Comparison of ENCODE assay signal across 1 cellular context in the genomic region with DNA sequence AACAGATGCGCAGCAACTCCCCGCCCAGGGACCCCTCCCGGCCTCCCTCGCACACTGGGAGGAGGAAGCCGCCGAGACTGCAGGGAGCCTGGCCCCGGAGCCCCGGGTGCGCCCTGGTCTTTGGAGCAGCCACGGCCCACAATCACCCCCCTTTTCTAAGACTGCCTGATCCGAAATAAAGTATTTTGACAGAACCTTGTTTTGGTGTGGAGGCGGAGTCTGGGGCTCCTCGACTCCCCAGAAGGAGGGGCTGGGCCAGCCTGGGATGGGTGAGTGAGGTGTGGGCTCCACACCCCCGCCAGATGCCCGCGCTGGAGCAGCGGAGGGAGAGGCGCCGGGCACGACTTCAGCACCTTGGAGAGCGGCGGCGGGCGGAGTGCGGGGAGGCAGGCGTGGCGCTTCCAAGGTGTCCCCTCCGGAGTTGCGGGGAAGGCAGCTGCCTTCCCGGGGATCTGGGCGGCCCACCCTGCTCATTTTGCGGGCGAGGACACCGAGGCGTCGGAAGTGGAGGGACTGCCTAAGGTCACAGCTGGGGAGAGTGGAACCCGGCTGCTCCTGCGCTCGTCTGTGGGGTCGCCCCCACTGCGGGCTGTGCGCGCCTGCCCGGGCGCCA.
A peak's percentile ranks its signal among the peaks of the same experiment; 100 is the strongest.
TF ChIP-seq lines count a peak whose summit lies in the region.

No MANE protein-coding gene starts in this region.

TF ChIP-seq in K562, 482 proteins besides CTCF, POLR2A, EP300 and RAD21 (continued from another document and continues in another):
- TF ChIP-seq CREB1 (IDR thresholded peaks at IDR 0.05) (no peak), CREB1 (CRISPR knock-in tag; IDR thresholded peaks at IDR 0.05) (0 out of 2 replicates have a peak, but pooled peaks have one; percentile 36), ZNF696 (CRISPR knock-in tag; conservative IDR thresholded peaks at IDR 0.05) (no peak), SMAD4 (CRISPR knock-in tag; conservative IDR thresholded peaks at IDR 0.05) (peak; percentile 52), FOXJ3 (CRISPR knock-in tag; IDR thresholded peaks at IDR 0.05) (no peak), EHMT2 (IDR thresholded peaks at IDR 0.05) (peak; percentile 96), LARP7 (IDR thresholded peaks at IDR 0.05) (no peak), GTF2A2 (tag; IDR thresholded peaks at IDR 0.05) (no peak), HDAC2 (IDR thresholded peaks at IDR 0.05) (peak; percentile 54; the same call in 1 of the 2 replicates), CTBP1 (IDR thresholded peaks at IDR 0.05; ENCODE audit: borderline replicate concordance) (no peak), FOS (IDR thresholded peaks at IDR 0.05; ENCODE audit: extremely low read depth, insufficient read length) (no peak), PTBP1 (IDR thresholded peaks at IDR 0.05; ENCODE audit: low read depth, low read length) (no peak), NCOA1 (IDR thresholded peaks at IDR 0.05; ENCODE audit: low read depth) (peak; percentile 71), FOXP1 (CRISPR knock-in tag; IDR thresholded peaks at IDR 0.05) (0 out of 2 replicates have a peak, but pooled peaks have one; percentile 33), EGR1 (conservative IDR thresholded peaks at IDR 0.05) (peak; percentile 48), TAF7 (tag; IDR thresholded peaks at IDR 0.05) (no peak), LCOR (CRISPR knock-in tag; IDR thresholded peaks at IDR 0.05) (peak; percentile 63; the same call in 1 of the 2 replicates), ZNF232 (CRISPR knock-in tag; IDR thresholded peaks at IDR 0.05) (peak; percentile 91; the same call in 1 of the 2 replicates), MAFK (IDR thresholded peaks at IDR 0.05; ENCODE audit: low read length) (no peak), ATF7 (IDR thresholded peaks at IDR 0.05) (no peak), HLTF (IDR thresholded peaks at IDR 0.05) (no peak)
- TF ChIP-seq, protein P1, sequence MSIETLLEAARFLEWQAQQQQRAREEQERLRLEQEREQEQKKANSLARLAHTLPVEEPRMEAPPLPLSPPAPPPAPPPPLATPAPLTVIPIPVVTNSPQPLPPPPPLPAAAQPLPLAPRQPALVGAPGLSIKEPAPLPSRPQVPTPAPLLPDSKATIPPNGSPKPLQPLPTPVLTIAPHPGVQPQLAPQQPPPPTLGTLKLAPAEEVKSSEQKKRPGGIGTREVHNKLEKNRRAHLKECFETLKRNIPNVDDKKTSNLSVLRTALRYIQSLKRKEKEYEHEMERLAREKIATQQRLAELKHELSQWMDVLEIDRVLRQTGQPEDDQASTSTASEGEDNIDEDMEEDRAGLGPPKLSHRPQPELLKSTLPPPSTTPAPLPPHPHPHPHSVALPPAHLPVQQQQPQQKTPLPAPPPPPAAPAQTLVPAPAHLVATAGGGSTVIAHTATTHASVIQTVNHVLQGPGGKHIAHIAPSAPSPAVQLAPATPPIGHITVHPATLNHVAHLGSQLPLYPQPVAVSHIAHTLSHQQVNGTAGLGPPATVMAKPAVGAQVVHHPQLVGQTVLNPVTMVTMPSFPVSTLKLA (conservative IDR thresholded peaks at IDR 0.05) = peak in 1 of 2 experiments; percentile 75; a peak in 3 of 4 replicates
- TF ChIP-seq, protein P2, sequence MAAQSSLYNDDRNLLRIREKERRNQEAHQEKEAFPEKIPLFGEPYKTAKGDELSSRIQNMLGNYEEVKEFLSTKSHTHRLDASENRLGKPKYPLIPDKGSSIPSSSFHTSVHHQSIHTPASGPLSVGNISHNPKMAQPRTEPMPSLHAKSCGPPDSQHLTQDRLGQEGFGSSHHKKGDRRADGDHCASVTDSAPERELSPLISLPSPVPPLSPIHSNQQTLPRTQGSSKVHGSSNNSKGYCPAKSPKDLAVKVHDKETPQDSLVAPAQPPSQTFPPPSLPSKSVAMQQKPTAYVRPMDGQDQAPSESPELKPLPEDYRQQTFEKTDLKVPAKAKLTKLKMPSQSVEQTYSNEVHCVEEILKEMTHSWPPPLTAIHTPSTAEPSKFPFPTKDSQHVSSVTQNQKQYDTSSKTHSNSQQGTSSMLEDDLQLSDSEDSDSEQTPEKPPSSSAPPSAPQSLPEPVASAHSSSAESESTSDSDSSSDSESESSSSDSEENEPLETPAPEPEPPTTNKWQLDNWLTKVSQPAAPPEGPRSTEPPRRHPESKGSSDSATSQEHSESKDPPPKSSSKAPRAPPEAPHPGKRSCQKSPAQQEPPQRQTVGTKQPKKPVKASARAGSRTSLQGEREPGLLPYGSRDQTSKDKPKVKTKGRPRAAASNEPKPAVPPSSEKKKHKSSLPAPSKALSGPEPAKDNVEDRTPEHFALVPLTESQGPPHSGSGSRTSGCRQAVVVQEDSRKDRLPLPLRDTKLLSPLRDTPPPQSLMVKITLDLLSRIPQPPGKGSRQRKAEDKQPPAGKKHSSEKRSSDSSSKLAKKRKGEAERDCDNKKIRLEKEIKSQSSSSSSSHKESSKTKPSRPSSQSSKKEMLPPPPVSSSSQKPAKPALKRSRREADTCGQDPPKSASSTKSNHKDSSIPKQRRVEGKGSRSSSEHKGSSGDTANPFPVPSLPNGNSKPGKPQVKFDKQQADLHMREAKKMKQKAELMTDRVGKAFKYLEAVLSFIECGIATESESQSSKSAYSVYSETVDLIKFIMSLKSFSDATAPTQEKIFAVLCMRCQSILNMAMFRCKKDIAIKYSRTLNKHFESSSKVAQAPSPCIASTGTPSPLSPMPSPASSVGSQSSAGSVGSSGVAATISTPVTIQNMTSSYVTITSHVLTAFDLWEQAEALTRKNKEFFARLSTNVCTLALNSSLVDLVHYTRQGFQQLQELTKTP (IDR thresholded peaks at IDR 0.05; ENCODE audit: low read depth in 1 of 2, partially characterized antibody in 2 of 2) = peak in 1 of 2 experiments; percentile 83
- TF ChIP-seq, protein P3, sequence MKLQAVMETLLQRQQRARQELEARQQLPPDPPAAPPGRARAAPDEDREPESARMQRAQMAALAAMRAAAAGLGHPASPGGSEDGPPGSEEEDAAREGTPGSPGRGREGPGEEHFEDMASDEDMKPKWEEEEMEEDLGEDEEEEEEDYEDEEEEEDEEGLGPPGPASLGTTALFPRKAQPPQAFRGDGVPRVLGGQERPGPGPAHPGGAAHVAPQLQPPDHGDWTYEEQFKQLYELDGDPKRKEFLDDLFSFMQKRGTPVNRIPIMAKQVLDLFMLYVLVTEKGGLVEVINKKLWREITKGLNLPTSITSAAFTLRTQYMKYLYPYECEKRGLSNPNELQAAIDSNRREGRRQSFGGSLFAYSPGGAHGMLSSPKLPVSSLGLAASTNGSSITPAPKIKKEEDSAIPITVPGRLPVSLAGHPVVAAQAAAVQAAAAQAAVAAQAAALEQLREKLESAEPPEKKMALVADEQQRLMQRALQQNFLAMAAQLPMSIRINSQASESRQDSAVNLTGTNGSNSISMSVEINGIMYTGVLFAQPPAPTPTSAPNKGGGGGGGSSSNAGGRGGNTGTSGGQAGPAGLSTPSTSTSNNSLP (IDR thresholded peaks at IDR 0.05; ENCODE audit: borderline replicate concordance, low read depth, low read length) = no peak
- TF ChIP-seq, protein P4, sequence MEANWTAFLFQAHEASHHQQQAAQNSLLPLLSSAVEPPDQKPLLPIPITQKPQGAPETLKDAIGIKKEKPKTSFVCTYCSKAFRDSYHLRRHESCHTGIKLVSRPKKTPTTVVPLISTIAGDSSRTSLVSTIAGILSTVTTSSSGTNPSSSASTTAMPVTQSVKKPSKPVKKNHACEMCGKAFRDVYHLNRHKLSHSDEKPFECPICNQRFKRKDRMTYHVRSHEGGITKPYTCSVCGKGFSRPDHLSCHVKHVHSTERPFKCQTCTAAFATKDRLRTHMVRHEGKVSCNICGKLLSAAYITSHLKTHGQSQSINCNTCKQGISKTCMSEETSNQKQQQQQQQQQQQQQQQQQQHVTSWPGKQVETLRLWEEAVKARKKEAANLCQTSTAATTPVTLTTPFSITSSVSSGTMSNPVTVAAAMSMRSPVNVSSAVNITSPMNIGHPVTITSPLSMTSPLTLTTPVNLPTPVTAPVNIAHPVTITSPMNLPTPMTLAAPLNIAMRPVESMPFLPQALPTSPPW (CRISPR knock-in tag; IDR thresholded peaks at IDR 0.05) = peak; percentile 66
- TF ChIP-seq, protein P5, sequence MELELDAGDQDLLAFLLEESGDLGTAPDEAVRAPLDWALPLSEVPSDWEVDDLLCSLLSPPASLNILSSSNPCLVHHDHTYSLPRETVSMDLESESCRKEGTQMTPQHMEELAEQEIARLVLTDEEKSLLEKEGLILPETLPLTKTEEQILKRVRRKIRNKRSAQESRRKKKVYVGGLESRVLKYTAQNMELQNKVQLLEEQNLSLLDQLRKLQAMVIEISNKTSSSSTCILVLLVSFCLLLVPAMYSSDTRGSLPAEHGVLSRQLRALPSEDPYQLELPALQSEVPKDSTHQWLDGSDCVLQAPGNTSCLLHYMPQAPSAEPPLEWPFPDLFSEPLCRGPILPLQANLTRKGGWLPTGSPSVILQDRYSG (tag; conservative IDR thresholded peaks at IDR 0.05; ENCODE audit: low read depth) = no peak
- TF ChIP-seq, protein P6, sequence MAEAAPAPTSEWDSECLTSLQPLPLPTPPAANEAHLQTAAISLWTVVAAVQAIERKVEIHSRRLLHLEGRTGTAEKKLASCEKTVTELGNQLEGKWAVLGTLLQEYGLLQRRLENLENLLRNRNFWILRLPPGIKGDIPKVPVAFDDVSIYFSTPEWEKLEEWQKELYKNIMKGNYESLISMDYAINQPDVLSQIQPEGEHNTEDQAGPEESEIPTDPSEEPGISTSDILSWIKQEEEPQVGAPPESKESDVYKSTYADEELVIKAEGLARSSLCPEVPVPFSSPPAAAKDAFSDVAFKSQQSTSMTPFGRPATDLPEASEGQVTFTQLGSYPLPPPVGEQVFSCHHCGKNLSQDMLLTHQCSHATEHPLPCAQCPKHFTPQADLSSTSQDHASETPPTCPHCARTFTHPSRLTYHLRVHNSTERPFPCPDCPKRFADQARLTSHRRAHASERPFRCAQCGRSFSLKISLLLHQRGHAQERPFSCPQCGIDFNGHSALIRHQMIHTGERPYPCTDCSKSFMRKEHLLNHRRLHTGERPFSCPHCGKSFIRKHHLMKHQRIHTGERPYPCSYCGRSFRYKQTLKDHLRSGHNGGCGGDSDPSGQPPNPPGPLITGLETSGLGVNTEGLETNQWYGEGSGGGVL (CRISPR knock-in tag; IDR thresholded peaks at IDR 0.05) = no peak
- TF ChIP-seq, protein P7, sequence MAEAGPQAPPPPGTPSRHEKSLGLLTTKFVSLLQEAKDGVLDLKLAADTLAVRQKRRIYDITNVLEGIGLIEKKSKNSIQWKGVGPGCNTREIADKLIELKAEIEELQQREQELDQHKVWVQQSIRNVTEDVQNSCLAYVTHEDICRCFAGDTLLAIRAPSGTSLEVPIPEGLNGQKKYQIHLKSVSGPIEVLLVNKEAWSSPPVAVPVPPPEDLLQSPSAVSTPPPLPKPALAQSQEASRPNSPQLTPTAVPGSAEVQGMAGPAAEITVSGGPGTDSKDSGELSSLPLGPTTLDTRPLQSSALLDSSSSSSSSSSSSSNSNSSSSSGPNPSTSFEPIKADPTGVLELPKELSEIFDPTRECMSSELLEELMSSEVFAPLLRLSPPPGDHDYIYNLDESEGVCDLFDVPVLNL (CRISPR knock-in tag; IDR thresholded peaks at IDR 0.05; ENCODE audit: low read depth) = peak; percentile 71; the same call in 1 of the 2 replicates
- TF ChIP-seq, protein P8, sequence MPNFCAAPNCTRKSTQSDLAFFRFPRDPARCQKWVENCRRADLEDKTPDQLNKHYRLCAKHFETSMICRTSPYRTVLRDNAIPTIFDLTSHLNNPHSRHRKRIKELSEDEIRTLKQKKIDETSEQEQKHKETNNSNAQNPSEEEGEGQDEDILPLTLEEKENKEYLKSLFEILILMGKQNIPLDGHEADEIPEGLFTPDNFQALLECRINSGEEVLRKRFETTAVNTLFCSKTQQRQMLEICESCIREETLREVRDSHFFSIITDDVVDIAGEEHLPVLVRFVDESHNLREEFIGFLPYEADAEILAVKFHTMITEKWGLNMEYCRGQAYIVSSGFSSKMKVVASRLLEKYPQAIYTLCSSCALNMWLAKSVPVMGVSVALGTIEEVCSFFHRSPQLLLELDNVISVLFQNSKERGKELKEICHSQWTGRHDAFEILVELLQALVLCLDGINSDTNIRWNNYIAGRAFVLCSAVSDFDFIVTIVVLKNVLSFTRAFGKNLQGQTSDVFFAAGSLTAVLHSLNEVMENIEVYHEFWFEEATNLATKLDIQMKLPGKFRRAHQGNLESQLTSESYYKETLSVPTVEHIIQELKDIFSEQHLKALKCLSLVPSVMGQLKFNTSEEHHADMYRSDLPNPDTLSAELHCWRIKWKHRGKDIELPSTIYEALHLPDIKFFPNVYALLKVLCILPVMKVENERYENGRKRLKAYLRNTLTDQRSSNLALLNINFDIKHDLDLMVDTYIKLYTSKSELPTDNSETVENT (CRISPR knock-in tag; IDR thresholded peaks at IDR 0.05) = 0 out of 2 replicates have a peak, but pooled peaks have one; percentile 11
- TF ChIP-seq, protein P9, sequence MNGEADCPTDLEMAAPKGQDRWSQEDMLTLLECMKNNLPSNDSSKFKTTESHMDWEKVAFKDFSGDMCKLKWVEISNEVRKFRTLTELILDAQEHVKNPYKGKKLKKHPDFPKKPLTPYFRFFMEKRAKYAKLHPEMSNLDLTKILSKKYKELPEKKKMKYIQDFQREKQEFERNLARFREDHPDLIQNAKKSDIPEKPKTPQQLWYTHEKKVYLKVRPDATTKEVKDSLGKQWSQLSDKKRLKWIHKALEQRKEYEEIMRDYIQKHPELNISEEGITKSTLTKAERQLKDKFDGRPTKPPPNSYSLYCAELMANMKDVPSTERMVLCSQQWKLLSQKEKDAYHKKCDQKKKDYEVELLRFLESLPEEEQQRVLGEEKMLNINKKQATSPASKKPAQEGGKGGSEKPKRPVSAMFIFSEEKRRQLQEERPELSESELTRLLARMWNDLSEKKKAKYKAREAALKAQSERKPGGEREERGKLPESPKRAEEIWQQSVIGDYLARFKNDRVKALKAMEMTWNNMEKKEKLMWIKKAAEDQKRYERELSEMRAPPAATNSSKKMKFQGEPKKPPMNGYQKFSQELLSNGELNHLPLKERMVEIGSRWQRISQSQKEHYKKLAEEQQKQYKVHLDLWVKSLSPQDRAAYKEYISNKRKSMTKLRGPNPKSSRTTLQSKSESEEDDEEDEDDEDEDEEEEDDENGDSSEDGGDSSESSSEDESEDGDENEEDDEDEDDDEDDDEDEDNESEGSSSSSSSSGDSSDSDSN (IDR thresholded peaks at IDR 0.05; ENCODE audit: borderline replicate concordance in 1 of 2, low read depth in 2 of 2, low read length in 2 of 2) = peak in 1 of 2 experiments; percentile 57; a peak in 1 of 4 replicates
- TF ChIP-seq, protein P10, sequence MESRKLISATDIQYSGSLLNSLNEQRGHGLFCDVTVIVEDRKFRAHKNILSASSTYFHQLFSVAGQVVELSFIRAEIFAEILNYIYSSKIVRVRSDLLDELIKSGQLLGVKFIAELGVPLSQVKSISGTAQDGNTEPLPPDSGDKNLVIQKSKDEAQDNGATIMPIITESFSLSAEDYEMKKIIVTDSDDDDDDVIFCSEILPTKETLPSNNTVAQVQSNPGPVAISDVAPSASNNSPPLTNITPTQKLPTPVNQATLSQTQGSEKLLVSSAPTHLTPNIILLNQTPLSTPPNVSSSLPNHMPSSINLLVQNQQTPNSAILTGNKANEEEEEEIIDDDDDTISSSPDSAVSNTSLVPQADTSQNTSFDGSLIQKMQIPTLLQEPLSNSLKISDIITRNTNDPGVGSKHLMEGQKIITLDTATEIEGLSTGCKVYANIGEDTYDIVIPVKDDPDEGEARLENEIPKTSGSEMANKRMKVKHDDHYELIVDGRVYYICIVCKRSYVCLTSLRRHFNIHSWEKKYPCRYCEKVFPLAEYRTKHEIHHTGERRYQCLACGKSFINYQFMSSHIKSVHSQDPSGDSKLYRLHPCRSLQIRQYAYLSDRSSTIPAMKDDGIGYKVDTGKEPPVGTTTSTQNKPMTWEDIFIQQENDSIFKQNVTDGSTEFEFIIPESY (CRISPR knock-in tag; IDR thresholded peaks at IDR 0.05) = peak; percentile 51
